In genomic region chr4:175531405-175532091, GRCh38 we compare ENCODE assay signal across 14 cellular contexts.
DNase-seq lines count a peak whose midpoint lies in the region; ATAC-seq and TF ChIP-seq lines count a peak whose summit lies in the region.
"Had no signal": no experiment of that assay in that cellular context is flagged by ENCODE, and none has a peak within 500 bp of the region (broad histone marks: within the 10 kb centered on the region; RNA-seq: fewer than 3 reads in every experiment).

No MANE protein-coding gene starts in this region.

- H3K36me3 ChIP-seq in MG63: no peaks in the 10 kb centered on the region
- no peaks in the 10 kb centered on the region for H3K36me3 ChIP-seq in colonic mucosa

- H3K9ac ChIP-seq in colonic mucosa (ENCODE audit: low read depth in 2 of 2, low read length in 2 of 2): no peak overlapping the region

- H3K9me3 Mint-ChIP-seq in Calu3 (ENCODE audit: low read depth, unreplicated experiment): peaks cover 3% of the 10 kb centered on the region
- peaks cover 3% of the 10 kb centered on the region for H3K9me3 Mint-ChIP-seq in activated T-helper 1 cell treated with anti-CD3 and anti-CD28 coated beads, Interleukin-12 subunit alpha, Interleukin-12 subunit beta, Interleukin-2, Interleukin-4 antibody, amounts not matched to agents 30 ng/mL and 10 ng/mL and 1 ng/mL, durations not matched to agents 14 hours and 24 hours and 36 hours

- no peak for DNase-seq in Calu3
- peak; percentile 33 for DNase-seq in MG63
- DNase-seq in dedifferentiated amniotic fluid mesenchymal stem cell (ENCODE audit: extremely low spot score): peak; percentile 74
- peak; percentile 50 for DNase-seq in non-pigmented ciliary epithelial cell (ENCODE audit: low read depth)
- no peak for DNase-seq in activated T-helper 1 cell treated with anti-CD3 and anti-CD28 coated beads, Interleukin-12 subunit alpha, Interleukin-12 subunit beta, Interleukin-2, Interleukin-4 antibody, amounts not matched to agents 30 ng/mL and 10 ng/mL and 1 ng/mL, durations not matched to agents 14 hours and 24 hours and 36 hours (ENCODE audit: low spot score)
- no peak for DNase-seq in colonic mucosa
- DNase-seq: activated CD8-positive, alpha-beta memory T cell treated with anti-CD3 and anti-CD28 coated beads, Interleukin-2, amount 50 U/mL, for 48 hours; NCI-H1092; stimulated activated naive CD4-positive, alpha-beta T cell had no signal

- peak overlapping the region; percentile 93 for H3K27ac Mint-ChIP-seq in Calu3 (ENCODE audit: unreplicated experiment)
- H3K27ac Mint-ChIP-seq in activated T-helper 1 cell treated with anti-CD3 and anti-CD28 coated beads, Interleukin-12 subunit alpha, Interleukin-12 subunit beta, Interleukin-2, Interleukin-4 antibody, amounts not matched to agents 30 ng/mL and 10 ng/mL and 1 ng/mL, durations not matched to agents 14 hours and 24 hours and 36 hours: no peak overlapping the region
- H3K27ac Mint-ChIP-seq: activated naive CD4-positive, alpha-beta T cell treated with anti-CD3 and anti-CD28 coated beads, Interleukin-2, amount 50 U/mL, for 24 hours; CD14-positive monocyte had no signal

- H3K4me3 ChIP-seq in MG63: no peak overlapping the region
- H3K4me3 ChIP-seq in colonic mucosa: no peak overlapping the region
- H3K4me3 ChIP-seq: coronary artery had no signal

- H3K36me3 Mint-ChIP-seq in Calu3 (ENCODE audit: insufficient read depth, unreplicated experiment): no peaks in the 10 kb centered on the region
- no peaks in the 10 kb centered on the region for H3K36me3 Mint-ChIP-seq in activated T-helper 1 cell treated with anti-CD3 and anti-CD28 coated beads, Interleukin-12 subunit alpha, Interleukin-12 subunit beta, Interleukin-2, Interleukin-4 antibody, amounts not matched to agents 30 ng/mL and 10 ng/mL and 1 ng/mL, durations not matched to agents 14 hours and 24 hours and 36 hours (ENCODE audit: low read depth)
- H3K36me3 Mint-ChIP-seq: activated naive CD4-positive, alpha-beta T cell treated with anti-CD3 and anti-CD28 coated beads, Interleukin-2, amount 50 U/mL, for 24 hours; CD14-positive monocyte had no signal

- TF ChIP-seq CTCF in Calu3 (IDR thresholded peaks at IDR 0.05; ENCODE audit: unreplicated experiment): no peak
- TF ChIP-seq CTCF in colonic mucosa (IDR thresholded peaks at IDR 0.05): no peak

- H3K27me3 ChIP-seq in MG63: no peaks in the 10 kb centered on the region
- no peaks in the 10 kb centered on the region for H3K27me3 ChIP-seq in colonic mucosa

- H3K9me3 ChIP-seq in MG63 (peaks cover 14% of the 10 kb centered on the region), colonic mucosa (no peaks in the 10 kb centered on the region)

- CTCF ChIA-PET in Calu3 (lab: Charles Lee): interaction anchor here (0.6 to 1.1 kb wide), 6 partner anchors 61 to 767 kb away, joined by 3 to 8 read pairs (median 4); no protein-coding TSS in a partner anchor

- BruUV-seq in Calu3 (replicated peaks; lab: Mats Ljungman, UMichigan): no TSS peak

- H3K4me1 ChIP-seq in colonic mucosa: no peaks in the 10 kb centered on the region

- ATAC-seq in HG02970 (IDR thresholded peaks at IDR 0.05; ENCODE audit: low FRiP score, unreplicated experiment) (no peak), HG02840 (IDR thresholded peaks at IDR 0.05; ENCODE audit: low FRiP score, unreplicated experiment) (no peak)

- no peaks in the 10 kb centered on the region for H3K27me3 Mint-ChIP-seq in Calu3 (ENCODE audit: unreplicated experiment)
- no peaks in the 10 kb centered on the region for H3K27me3 Mint-ChIP-seq in activated T-helper 1 cell treated with anti-CD3 and anti-CD28 coated beads, Interleukin-12 subunit alpha, Interleukin-12 subunit beta, Interleukin-2, Interleukin-4 antibody, amounts not matched to agents 30 ng/mL and 10 ng/mL and 1 ng/mL, durations not matched to agents 14 hours and 24 hours and 36 hours (ENCODE audit: insufficient read depth)
- H3K27me3 Mint-ChIP-seq: activated naive CD4-positive, alpha-beta T cell treated with anti-CD3 and anti-CD28 coated beads, Interleukin-2, amount 50 U/mL, for 24 hours had no signal

- H3K27ac ChIP-seq in colonic mucosa: no peak overlapping the region
- H3K27ac ChIP-seq: coronary artery had no signal

- intact Hi-C loops in Calu3 (cut with micrococcal nuclease; ENCODE audit: unreplicated experiment): loop anchor here (10.0 kb wide), 2 partner anchors 157 to 337 kb away; no protein-coding TSS in a partner anchor
- intact Hi-C loops in activated T-helper 1 cell treated with anti-CD3 and anti-CD28 coated beads, Interleukin-12 subunit alpha, Interleukin-12 subunit beta, Interleukin-2, Interleukin-4 antibody, amounts not matched to agents 30 ng/mL and 10 ng/mL and 1 ng/mL, durations not matched to agents 14 hours and 24 hours and 36 hours (cut with micrococcal nuclease): loop anchor here (10.0 kb wide), 1 partner anchor 767 kb away; no protein-coding TSS in a partner anchor
- intact Hi-C loops in colonic mucosa (cut with DNase I): no loop called here

- H3K4me3 Mint-ChIP-seq in Calu3 (ENCODE audit: low read depth, unreplicated experiment): no peak overlapping the region
- no peak overlapping the region for H3K4me3 Mint-ChIP-seq in activated T-helper 1 cell treated with anti-CD3 and anti-CD28 coated beads, Interleukin-12 subunit alpha, Interleukin-12 subunit beta, Interleukin-2, Interleukin-4 antibody, amounts not matched to agents 30 ng/mL and 10 ng/mL and 1 ng/mL, durations not matched to agents 14 hours and 24 hours and 36 hours
- H3K4me3 Mint-ChIP-seq: activated naive CD4-positive, alpha-beta T cell treated with anti-CD3 and anti-CD28 coated beads, Interleukin-2, amount 50 U/mL, for 24 hours; CD14-positive monocyte had no signal

- peaks cover 18% of the 10 kb centered on the region for H3K4me1 Mint-ChIP-seq in Calu3 (ENCODE audit: low read depth, unreplicated experiment)
- H3K4me1 Mint-ChIP-seq in activated T-helper 1 cell treated with anti-CD3 and anti-CD28 coated beads, Interleukin-12 subunit alpha, Interleukin-12 subunit beta, Interleukin-2, Interleukin-4 antibody, amounts not matched to agents 30 ng/mL and 10 ng/mL and 1 ng/mL, durations not matched to agents 14 hours and 24 hours and 36 hours (ENCODE audit: low read depth): no peaks in the 10 kb centered on the region
- H3K4me1 Mint-ChIP-seq: activated naive CD4-positive, alpha-beta T cell treated with anti-CD3 and anti-CD28 coated beads, Interleukin-2, amount 50 U/mL, for 24 hours; CD14-positive monocyte had no signal

Comparison
In these comparisons a context has a peak if more than half of its experiments do, and no peak if none do; other contexts are left out.
1. DNase-seq: peak in MG63 (single experiment), dedifferentiated amniotic fluid mesenchymal stem cell (single experiment) and non-pigmented ciliary epithelial cell (single experiment); none in Calu3 (single experiment), activated T-helper 1 cell treated with anti-CD3 and anti-CD28 coated beads, Interleukin-12 subunit alpha, Interleukin-12 subunit beta, Interleukin-2, Interleukin-4 antibody, amounts not matched to agents 30 ng/mL and 10 ng/mL and 1 ng/mL, durations not matched to agents 14 hours and 24 hours and 36 hours (single experiment) and colonic mucosa (single experiment).